1 cellular context compared by ENCODE assay signal in the genomic region with DNA sequence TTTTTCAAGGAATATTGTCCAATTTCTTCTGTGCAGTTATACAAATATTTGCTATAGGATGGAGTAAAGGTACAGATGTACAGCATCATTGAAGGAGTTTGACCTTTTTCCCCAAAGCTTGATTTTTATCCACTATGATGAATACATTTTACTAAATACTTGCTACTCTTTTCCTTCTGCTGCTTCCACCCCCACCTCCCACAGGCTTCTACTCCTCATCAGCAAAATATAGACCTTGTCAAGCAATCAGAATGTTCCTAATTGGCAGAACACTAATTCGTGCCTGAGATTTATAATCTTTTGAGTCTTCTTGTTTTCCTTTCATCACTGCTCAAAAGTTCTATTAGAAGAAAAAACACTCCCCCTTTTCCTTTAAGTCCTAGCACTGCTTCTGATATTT.
TF ChIP-seq lines count a peak whose summit lies in the region.

No MANE protein-coding gene starts in this region.

TF ChIP-seq in neural cell, 6 proteins besides CTCF, POLR2A, EP300 and RAD21 (continued from another document):
- TF ChIP-seq REST (IDR thresholded peaks at IDR 0.05; ENCODE audit: borderline replicate concordance) (no peak), SMC3 (conservative IDR thresholded peaks at IDR 0.05; ENCODE audit: poor library complexity) (no peak), MXI1 (conservative IDR thresholded peaks at IDR 0.05; ENCODE audit: poor library complexity, severe bottlenecking) (no peak)
TF ChIP-seq in neural cell: peak in this region for 0.
